In genomic region chr4:78439328-78439727, GRCh38 we compare ENCODE assay signal across 22 cellular contexts.
DNase-seq lines count a peak whose midpoint lies in the region; ATAC-seq and TF ChIP-seq lines count a peak whose summit lies in the region.
"Had no signal": no experiment of that assay in that cellular context is flagged by ENCODE, and none has a peak within 500 bp of the region (broad histone marks: within the 10 kb centered on the region; RNA-seq: fewer than 3 reads in every experiment).

No MANE protein-coding gene starts in this region.

- no peak for TF ChIP-seq CTCF in MCF 10A (IDR thresholded peaks at IDR 0.05; ENCODE audit: unreplicated experiment)
- no peak for TF ChIP-seq CTCF in mammary epithelial cell (conservative IDR thresholded peaks at IDR 0.05 in 1 of 2, IDR thresholded peaks at IDR 0.05 in 1 of 2; ENCODE audit: extremely low read depth in 1 of 2, insufficient read depth in 1 of 2, low read depth in 1 of 2, low read length in 2 of 2)

- in situ Hi-C loops in mammary epithelial cell (cut with MboI; ENCODE audit: low sequenced_read_pairs in 2 of 2), result no loop called here

- no peak overlapping the region for H3K4me3 Mint-ChIP-seq in MCF 10A (ENCODE audit: unreplicated experiment)
- H3K4me3 Mint-ChIP-seq: HFFc6 had no signal

- no peaks in the 10 kb centered on the region for H3K79me2 ChIP-seq in mammary epithelial cell (ENCODE audit: insufficient read depth, low read length)

- no peaks in the 10 kb centered on the region for H3K27me3 ChIP-seq in mammary epithelial cell (ENCODE audit: insufficient read depth, low read length)
- H3K27me3 ChIP-seq: BLaER1 treated with 17β-estradiol and CSF1 and Interleukin-3, amounts not matched to agents 10 nM and 100 nM had no signal

- BruUV-seq in MCF 10A (replicated peaks; lab: Mats Ljungman, UMichigan), result no TSS peak
- BruUV-seq in mammary epithelial cell (replicated peaks; lab: Mats Ljungman, UMichigan), result no TSS peak

- no peaks in the 10 kb centered on the region for H3K9me3 Mint-ChIP-seq in MCF 10A (ENCODE audit: unreplicated experiment)
- H3K9me3 Mint-ChIP-seq: HFFc6 had no signal

- H3K9me3 ChIP-seq in mammary epithelial cell (replicated peaks; ENCODE audit: insufficient read depth, low read length), result no peaks in the 10 kb centered on the region
- H3K9me3 ChIP-seq: BLaER1 treated with 17β-estradiol and CSF1 and Interleukin-3, amounts not matched to agents 10 nM and 100 nM had no signal

- H2AFZ ChIP-seq in mammary epithelial cell (ENCODE audit: low read depth, low read length), result no peak overlapping the region

- WGBS in mammary epithelial cell (ENCODE audit: low coverage, missing lambda C conversion rate), result 7% methylated on average over 2 of the region's 2 CpGs

- no peaks in the 10 kb centered on the region for H3K27me3 Mint-ChIP-seq in MCF 10A (ENCODE audit: insufficient read depth, unreplicated experiment)

- POLR2A ChIA-PET in MCF 10A (lab: Yijun Ruan, JAX), result no interaction called here

- H3K4me2 ChIP-seq in mammary epithelial cell (ENCODE audit: insufficient read depth, low read depth, low read length), result no peak overlapping the region
- H3K4me2 ChIP-seq: BLaER1 treated with 17β-estradiol and CSF1 and Interleukin-3, amounts not matched to agents 10 nM and 100 nM had no signal

- dilution Hi-C loops in mammary epithelial cell (cut with HindIII; ENCODE audit: low sequenced_read_pairs), result no loop called here

- intact Hi-C loops in MCF 10A (cut with micrococcal nuclease) (no loop called here), mammary epithelial cell (cut with micrococcal nuclease) (no loop called here), left colon (cut with DNase I, micrococcal nuclease) (no loop called here), Right ventricle myocardium superior (cut with DNase I) (no loop called here)

- DNase-seq in MCF 10A (ENCODE audit: unreplicated experiment) (peak; percentile 31), mammary epithelial cell (no peak), amniotic epithelial cell (ENCODE audit: low read depth) (peak; percentile 12), left colon (no peak), Right ventricle myocardium superior (no peak), RPMI8226 (no peak), NCI-H526 treated with DMSO at 0.1 percent for 48 hours (lab: John Stamatoyannopoulos, UW) (no peak)
- DNase-seq: 8988T, DMS153, GDM1, HFFc6, KBM-7, MM.1S, NCI-H1105, NCI-H187, NCI-H446 treated with DMSO at 0.1 percent for 48 hours, NCI-H774, SHP77 treated with DMSO at 0.1 percent for 48 hours had no signal

- H3K27ac Mint-ChIP-seq in MCF 10A (ENCODE audit: low read depth, unreplicated experiment), result no peak overlapping the region
- H3K27ac Mint-ChIP-seq: HFFc6 had no signal

- no peak overlapping the region for H3K27ac ChIP-seq in mammary epithelial cell (ENCODE audit: insufficient read depth, low read depth, low read length)
- H3K27ac ChIP-seq: BLaER1 treated with 17β-estradiol and CSF1 and Interleukin-3, amounts not matched to agents 10 nM and 100 nM; HL-60 had no signal

- no peaks in the 10 kb centered on the region for H4K20me1 ChIP-seq in mammary epithelial cell (ENCODE audit: insufficient read depth, low read length)
- H4K20me1 ChIP-seq: BLaER1 treated with 17β-estradiol and CSF1 and Interleukin-3, amounts not matched to agents 10 nM and 100 nM had no signal

- no peaks in the 10 kb centered on the region for H3K4me1 Mint-ChIP-seq in MCF 10A (ENCODE audit: insufficient read depth, unreplicated experiment)

- H3K9ac ChIP-seq in mammary epithelial cell (ENCODE audit: insufficient read depth, low read length), result no peak overlapping the region
- H3K9ac ChIP-seq: BLaER1 treated with 17β-estradiol and CSF1 and Interleukin-3, amounts not matched to agents 10 nM and 100 nM had no signal

- no peaks in the 10 kb centered on the region for H3K36me3 ChIP-seq in mammary epithelial cell (ENCODE audit: insufficient read depth, low read length)
- H3K36me3 ChIP-seq: BLaER1 treated with 17β-estradiol and CSF1 and Interleukin-3, amounts not matched to agents 10 nM and 100 nM had no signal

- H3K4me1 ChIP-seq in mammary epithelial cell (ENCODE audit: insufficient read depth, low read length), result peaks cover 10% of the 10 kb centered on the region
- H3K4me1 ChIP-seq: BLaER1 treated with 17β-estradiol and CSF1 and Interleukin-3, amounts not matched to agents 10 nM and 100 nM had no signal

- no peaks in the 10 kb centered on the region for H3K36me3 Mint-ChIP-seq in MCF 10A (ENCODE audit: insufficient read depth, unreplicated experiment)

- peak; percentile 41 for ATAC-seq in left colon
- no peak for ATAC-seq in Right ventricle myocardium superior (ENCODE audit: poor library complexity)
- no peak for ATAC-seq in GM19328 (IDR thresholded peaks at IDR 0.05; ENCODE audit: unreplicated experiment)
- ATAC-seq: Panc1 had no signal

- no peak overlapping the region for H3K4me3 ChIP-seq in mammary epithelial cell (replicated peaks in 1 of 3; ENCODE audit: insufficient read depth in 1 of 3, low read depth in 2 of 3, low read length in 3 of 3)
- H3K4me3 ChIP-seq: BLaER1 treated with 17β-estradiol and CSF1 and Interleukin-3, amounts not matched to agents 10 nM and 100 nM had no signal

- CTCF ChIA-PET in MCF 10A (lab: Yijun Ruan, JAX), result no interaction called here
- CTCF ChIA-PET in mammary epithelial cell (lab: Charles Lee; ENCODE audit: low non-redundant PET), result no interaction called here

Comparison
In these comparisons a context has a peak if more than half of its experiments do, and no peak if none do; other contexts are left out.
1. DNase-seq: peak in MCF 10A (single experiment) and amniotic epithelial cell (single experiment); none in mammary epithelial cell (single experiment), left colon (0 of 2), Right ventricle myocardium superior (single experiment), RPMI8226 (single experiment) and NCI-H526 treated with DMSO at 0.1 percent for 48 hours (single experiment).